1 cellular context compared by ENCODE assay signal in genomic region chr3:53195602-53196574, GRCh38.
TF ChIP-seq lines count a peak whose summit lies in the region.

No MANE protein-coding gene starts in this region.

TF ChIP-seq in endothelial cell of umbilical vein, 7 proteins besides CTCF, POLR2A, EP300 and RAD21 (continued from another document):
- no peak for TF ChIP-seq MYC (IDR thresholded peaks at IDR 0.05; ENCODE audit: low read depth, low read length)
- no peak for TF ChIP-seq FOS (IDR thresholded peaks at IDR 0.05; ENCODE audit: borderline replicate concordance, insufficient read depth, low read length)
- TF ChIP-seq GATA2 (IDR thresholded peaks at IDR 0.05; ENCODE audit: insufficient read depth, insufficient read length, low read depth, low read length) = no peak
TF ChIP-seq in endothelial cell of umbilical vein: peak in this region for 0.
